14 cellular contexts compared by ENCODE assay signal in the genomic region with DNA sequence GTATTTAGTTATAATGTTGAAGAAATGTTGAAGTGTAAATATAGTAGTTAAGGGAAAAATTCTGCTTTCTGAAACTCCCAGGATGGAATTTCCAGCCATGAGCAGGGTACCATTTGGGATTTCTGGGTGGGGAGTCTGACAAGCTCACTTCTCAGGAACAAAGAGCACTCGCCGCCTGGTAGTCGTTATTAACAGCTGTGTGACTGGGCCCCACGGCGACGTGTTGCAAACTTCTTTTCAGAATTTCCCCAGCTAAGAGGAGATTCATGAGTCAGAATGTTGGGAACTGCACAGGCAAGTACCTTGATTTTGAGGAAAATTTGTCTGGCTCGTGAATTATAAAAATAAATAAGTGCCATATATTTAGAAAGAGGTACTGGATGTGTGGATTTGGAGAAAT.
DNase-seq lines count a peak whose midpoint lies in the region; ATAC-seq and TF ChIP-seq lines count a peak whose summit lies in the region.
"Had no signal": no experiment of that assay in that cellular context is flagged by ENCODE, and none has a peak within 500 bp of the region (broad histone marks: within the 10 kb centered on the region; RNA-seq: fewer than 3 reads in every experiment).

No MANE protein-coding gene starts in this region.

- H3K4me3 ChIP-seq in cardiac muscle cell (no peak overlapping the region), foreskin fibroblast (ENCODE audit: low read depth in 1 of 2, low read length in 2 of 2) (no peak overlapping the region), smooth muscle cell (no peak overlapping the region)
- H3K4me3 ChIP-seq: BLaER1 had no signal

- H3K27ac ChIP-seq in cardiac muscle cell (peak overlapping the region; percentile 68), smooth muscle cell (ENCODE audit: low read depth) (no peak overlapping the region)
- H3K27ac ChIP-seq: BLaER1 had no signal

- peak overlapping the region; percentile 15 for H3K4me2 ChIP-seq in smooth muscle cell
- H3K4me2 ChIP-seq: BLaER1 had no signal

- H3K4me1 ChIP-seq in cardiac muscle cell (ENCODE audit: low read depth): peaks cover 56% of the 10 kb centered on the region
- H3K4me1 ChIP-seq in smooth muscle cell (ENCODE audit: low read depth): peaks cover 29% of the 10 kb centered on the region

- H3K9me3 ChIP-seq in cardiac muscle cell (ENCODE audit: low read depth): no peaks in the 10 kb centered on the region
- no peaks in the 10 kb centered on the region for H3K9me3 ChIP-seq in smooth muscle cell (replicated peaks; ENCODE audit: low read depth)
- H3K9me3 ChIP-seq: BLaER1 had no signal

- intact Hi-C loops in left ventricle myocardium superior (cut with micrococcal nuclease): no loop called here

- no peak overlapping the region for H3K4me3 Mint-ChIP-seq in stimulated activated naive CD8-positive, alpha-beta T cell treated with anti-CD3 and anti-CD28 coated beads, Interleukin-15, amount 100 ng/mL, for 72 hours

- peak in 1 of 2 donors; percentile 37 for DNase-seq in cardiac muscle cell (ENCODE audit: low read depth in 1 of 2, low spot score in 1 of 2)
- no peak for DNase-seq in left ventricle myocardium superior
- DNase-seq in RPMI7951 (ENCODE audit: low read depth): peak; percentile 24
- peak; percentile 3 to 27 for DNase-seq in foreskin fibroblast
- DNase-seq in smooth muscle cell (lab: John Stamatoyannopoulos, UW; ENCODE audit: unreplicated experiment): no peak
- DNase-seq in dedifferentiated amniotic fluid mesenchymal stem cell (ENCODE audit: extremely low spot score): no peak
- no peak for DNase-seq in stimulated activated naive CD8-positive, alpha-beta T cell treated with anti-CD3 and anti-CD28 coated beads, Interleukin-15, amount 100 ng/mL, for 72 hours
- DNase-seq in glomerular visceral epithelial cell (ENCODE audit: extremely low spot score): no peak
- DNase-seq: 8988T, AML-193, DMS53, GF-D8 had no signal

- no peak overlapping the region for H3K9ac ChIP-seq in smooth muscle cell (ENCODE audit: low read depth)
- H3K9ac ChIP-seq: BLaER1 had no signal

- peak overlapping the region; percentile 31 for H2AFZ ChIP-seq in smooth muscle cell (ENCODE audit: low read depth)

- H3K4me1 Mint-ChIP-seq in stimulated activated naive CD8-positive, alpha-beta T cell treated with anti-CD3 and anti-CD28 coated beads, Interleukin-15, amount 100 ng/mL, for 72 hours: no peaks in the 10 kb centered on the region

- H3K79me2 ChIP-seq in smooth muscle cell (ENCODE audit: low read depth): no peaks in the 10 kb centered on the region

- H4K20me1 ChIP-seq in smooth muscle cell (ENCODE audit: low read depth): no peaks in the 10 kb centered on the region
- H4K20me1 ChIP-seq: BLaER1 had no signal

- H3K27ac Mint-ChIP-seq in stimulated activated naive CD8-positive, alpha-beta T cell treated with anti-CD3 and anti-CD28 coated beads, Interleukin-15, amount 100 ng/mL, for 72 hours: no peak overlapping the region

- no peak for ATAC-seq in left ventricle myocardium superior
- no peak for ATAC-seq in stimulated activated naive CD8-positive, alpha-beta T cell treated with anti-CD3 and anti-CD28 coated beads, Interleukin-15, amount 100 ng/mL, for 72 hours
- ATAC-seq: HCT116 had no signal

- 13% methylated on average over 7 of the region's 7 CpGs for WGBS in smooth muscle cell (ENCODE audit: low lambda C conversion rate)

- peaks cover 5% of the 10 kb centered on the region for H3K27me3 Mint-ChIP-seq in stimulated activated naive CD8-positive, alpha-beta T cell treated with anti-CD3 and anti-CD28 coated beads, Interleukin-15, amount 100 ng/mL, for 72 hours

- no peak for TF ChIP-seq CTCF in cardiac muscle cell (IDR thresholded peaks at IDR 0.05; ENCODE audit: low read depth, low read length)
- TF ChIP-seq CTCF in foreskin fibroblast (IDR thresholded peaks at IDR 0.05; ENCODE audit: low read depth, low read length): no peak
- no peak for TF ChIP-seq CTCF in smooth muscle cell (IDR thresholded peaks at IDR 0.05; ENCODE audit: borderline replicate concordance, insufficient read depth, poor library complexity, severe bottlenecking)

- H3K9me3 Mint-ChIP-seq in stimulated activated naive CD8-positive, alpha-beta T cell treated with anti-CD3 and anti-CD28 coated beads, Interleukin-15, amount 100 ng/mL, for 72 hours: no peaks in the 10 kb centered on the region

- no peaks in the 10 kb centered on the region for H3K27me3 ChIP-seq in cardiac muscle cell
- no peaks in the 10 kb centered on the region for H3K27me3 ChIP-seq in smooth muscle cell (ENCODE audit: low read depth)
- H3K27me3 ChIP-seq: BLaER1 had no signal

- no peaks in the 10 kb centered on the region for H3K36me3 ChIP-seq in cardiac muscle cell
- H3K36me3 ChIP-seq in smooth muscle cell (ENCODE audit: low read depth): no peaks in the 10 kb centered on the region
- H3K36me3 ChIP-seq: BLaER1 had no signal

- H3F3A ChIP-seq in smooth muscle cell (ENCODE audit: low read depth): peaks cover 13% of the 10 kb centered on the region

Comparison
In these comparisons a context has a peak if more than half of its experiments do, and no peak if none do; other contexts are left out.
1. DNase-seq: peak in RPMI7951 (single experiment) and foreskin fibroblast (2 of 2); none in left ventricle myocardium superior (single experiment), smooth muscle cell (single experiment), dedifferentiated amniotic fluid mesenchymal stem cell (single experiment), stimulated activated naive CD8-positive, alpha-beta T cell treated with anti-CD3 and anti-CD28 coated beads, Interleukin-15, amount 100 ng/mL, for 72 hours (0 of 2) and glomerular visceral epithelial cell (single experiment).